ENCODE assay signal across 18 cellular contexts in the genomic region with DNA sequence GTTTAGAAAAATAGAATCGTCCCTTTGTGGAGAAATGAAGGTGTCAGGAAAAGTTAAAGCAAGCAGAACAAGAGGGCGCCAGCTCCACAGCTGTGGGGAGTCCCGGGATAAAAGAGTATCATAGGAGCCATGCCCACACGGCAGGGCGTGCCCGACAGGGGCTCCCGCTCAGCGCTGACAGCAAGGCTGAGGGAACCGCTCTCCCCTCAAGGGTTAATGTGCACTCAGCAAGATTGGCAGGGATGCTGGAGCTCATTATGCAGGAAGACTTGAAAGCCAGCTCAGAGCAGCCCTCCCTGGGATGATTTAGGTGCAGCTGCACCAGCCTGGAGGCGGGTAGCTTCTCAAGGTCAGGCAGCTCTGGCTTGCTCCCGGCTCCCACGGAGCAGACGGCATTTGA.
A peak's percentile ranks its signal among the peaks of the same experiment; 100 is the strongest.
DNase-seq lines count a peak whose midpoint lies in the region; ATAC-seq and TF ChIP-seq lines count a peak whose summit lies in the region.
"Had no signal": no experiment of that assay in that cellular context is flagged by ENCODE, and none has a peak within 500 bp of the region (broad histone marks: within the 10 kb centered on the region; RNA-seq: fewer than 3 reads in every experiment).

No MANE protein-coding gene starts in this region.

- no peak overlapping the region for H3K27ac ChIP-seq in HCT116 (ENCODE audit: low read depth, low read length)
- H3K27ac ChIP-seq in endodermal cell (ENCODE audit: low read depth, low read length): peak overlapping the region; percentile 91
- H3K27ac ChIP-seq: BLaER1 had no signal

- H3K4me2 ChIP-seq in HCT116 (ENCODE audit: low read length): no peak overlapping the region
- H3K4me2 ChIP-seq: BLaER1 had no signal

- 97 to 100% methylated on average over 5 to 13 of the region's 13 CpGs for WGBS in endodermal cell (ENCODE audit: insufficient coverage in 1 of 2, insufficient read length in 1 of 2), 2 experiments

- no peak overlapping the region for H2AFZ ChIP-seq in HCT116 (ENCODE audit: low read depth, low read length, poor library complexity, severe bottlenecking)

- no peaks in the 10 kb centered on the region for H4K20me1 ChIP-seq in HCT116 (ENCODE audit: insufficient read depth)
- H4K20me1 ChIP-seq: BLaER1 had no signal

- H3K36me3 Mint-ChIP-seq in endodermal cell (ENCODE audit: low read depth): no peaks in the 10 kb centered on the region
- H3K36me3 Mint-ChIP-seq: CD8-positive, alpha-beta memory T cell had no signal

- intact Hi-C loops in HCT116 (cut with micrococcal nuclease): no loop called here

- no peaks in the 10 kb centered on the region for H3K4me1 Mint-ChIP-seq in endodermal cell
- H3K4me1 Mint-ChIP-seq: CD8-positive, alpha-beta memory T cell had no signal

- H3K9me3 ChIP-seq in HCT116 (ENCODE audit: control insufficient read depth in 1 of 2, insufficient read depth in 1 of 2, low read depth in 1 of 2, low read length in 2 of 2): no peaks in the 10 kb centered on the region
- peaks cover 15% of the 10 kb centered on the region for H3K9me3 ChIP-seq in endodermal cell (ENCODE audit: control insufficient read depth, low read length)

- peaks cover 31% of the 10 kb centered on the region for H3K9me3 Mint-ChIP-seq in endodermal cell

- H3K4me1 ChIP-seq in HCT116 (ENCODE audit: control insufficient read depth in 1 of 2, insufficient read depth in 2 of 2, low read length in 2 of 2) (no peaks in the 10 kb centered on the region), endodermal cell (ENCODE audit: control insufficient read depth, insufficient read depth, low read length) (no peaks in the 10 kb centered on the region)

- no peaks in the 10 kb centered on the region for H3K79me2 ChIP-seq in HCT116 (ENCODE audit: insufficient read depth, low read length)

- no peak for TF ChIP-seq POLR2A in HCT116 (IDR thresholded peaks at IDR 0.05; ENCODE audit: borderline replicate concordance, extremely low read depth, insufficient read depth, insufficient read length)

- ATAC-seq in HCT116: peak; percentile 57; the same call in 1 of the 2 replicates
- no peak for ATAC-seq in GM21619 (IDR thresholded peaks at IDR 0.05; ENCODE audit: unreplicated experiment)

- RAD21 ChIA-PET in HCT116 (lab: Charles Lee; ENCODE audit: low non-redundant PET in 1 of 2, low total read pairs in 2 of 2, uncharacterized antibody in 2 of 2, unreplicated experiment in 2 of 2): no interaction called here

- H3K27me3 ChIP-seq in HCT116 (ENCODE audit: insufficient read depth, low read length): peaks cover 22% of the 10 kb centered on the region
- H3K27me3 ChIP-seq in endodermal cell (ENCODE audit: control insufficient read depth, insufficient read depth, low read length, poor library complexity, severe bottlenecking): no peaks in the 10 kb centered on the region
- H3K27me3 ChIP-seq: BLaER1 had no signal

- H3K9ac ChIP-seq in HCT116 (ENCODE audit: low read length): no peak overlapping the region
- no peak overlapping the region for H3K9ac ChIP-seq in endodermal cell (ENCODE audit: extremely low read depth, low read length, poor library complexity, severe bottlenecking)
- H3K9ac ChIP-seq: BLaER1 had no signal

- peak; percentile 28; the same call in 1 of the 2 replicates for TF ChIP-seq RAD21 in HCT116 (IDR thresholded peaks at IDR 0.05; ENCODE audit: low read depth)

- CTCF ChIA-PET in HCT116 (lab: Charles Lee): no interaction called here

- POLR2A ChIA-PET in HCT116 (lab: Charles Lee): no interaction called here

- H3K27me3 Mint-ChIP-seq in endodermal cell (ENCODE audit: insufficient read depth): no peaks in the 10 kb centered on the region
- H3K27me3 Mint-ChIP-seq: CD8-positive, alpha-beta memory T cell had no signal

- no peak for TF ChIP-seq CTCF in HCT116 (IDR thresholded peaks at IDR 0.05 in 2 of 3, conservative IDR thresholded peaks at IDR 0.05 in 1 of 3; ENCODE audit: borderline replicate concordance in 1 of 3, insufficient read depth in 1 of 3, low read depth in 2 of 3, low read length in 2 of 3)
- no peak for TF ChIP-seq CTCF in endodermal cell (conservative IDR thresholded peaks at IDR 0.05)

- H3K4me3 ChIP-seq in HCT116 (replicated peaks in 1 of 2; ENCODE audit: low read depth in 1 of 2, low read length in 2 of 2) (no peak overlapping the region), endodermal cell (ENCODE audit: low read length) (no peak overlapping the region)
- H3K4me3 ChIP-seq: BLaER1 had no signal

- no peaks in the 10 kb centered on the region for H3K36me3 ChIP-seq in HCT116 (ENCODE audit: control insufficient read depth in 1 of 2, insufficient read depth in 2 of 2, low read length in 2 of 2)
- H3K36me3 ChIP-seq in endodermal cell (ENCODE audit: control insufficient read depth, insufficient read depth, low read length): no peaks in the 10 kb centered on the region
- H3K36me3 ChIP-seq: BLaER1 had no signal

- no peak overlapping the region for H3K4me3 Mint-ChIP-seq in endodermal cell
- H3K4me3 Mint-ChIP-seq: CD8-positive, alpha-beta memory T cell had no signal

- BruUV-seq in HCT116 (replicated peaks; lab: Mats Ljungman, UMichigan): no TSS peak

- H3K9me2 ChIP-seq in HCT116 (ENCODE audit: insufficient read depth): no peaks in the 10 kb centered on the region

- DNase-seq in HCT116 (ENCODE audit: low read depth, low spot score) (no peak), NCI-H526 treated with DMSO at 0.1 percent for 48 hours (lab: John Stamatoyannopoulos, UW) (peak; percentile 85), endodermal cell (no peak), nucleus accumbens (lab: John Stamatoyannopoulos, UW) (peak in 34 of 56 donors; percentile 15 to 79 (median 49)), COR-L47 (lab: John Stamatoyannopoulos, UW) (no peak), NCI-H1417 (lab: John Stamatoyannopoulos, UW) (no peak)
- DNase-seq: CD8-positive, alpha-beta memory T cell; EL; IMR-90; Kasumi-1; MV-4-11; NCI-H1436 treated with DMSO at 0.1 percent for 48 hours; NCI-H2081; NCI-H345; NCI-H748 treated with DMSO at 0.1 percent for 48 hours; Right ventricle myocardium superior had no signal

- H3K27ac Mint-ChIP-seq in endodermal cell: no peak overlapping the region
- H3K27ac Mint-ChIP-seq: CD8-positive, alpha-beta memory T cell had no signal

TF ChIP-seq in HCT116, 20 proteins besides CTCF, POLR2A, EP300 and RAD21:
- no peak for TF ChIP-seq EGR1 (IDR thresholded peaks at IDR 0.05; ENCODE audit: low read depth)
- no peak for TF ChIP-seq MAX (IDR thresholded peaks at IDR 0.05)
- TF ChIP-seq SP1 (IDR thresholded peaks at IDR 0.05; ENCODE audit: low read depth): no peak
- TF ChIP-seq, protein P1, sequence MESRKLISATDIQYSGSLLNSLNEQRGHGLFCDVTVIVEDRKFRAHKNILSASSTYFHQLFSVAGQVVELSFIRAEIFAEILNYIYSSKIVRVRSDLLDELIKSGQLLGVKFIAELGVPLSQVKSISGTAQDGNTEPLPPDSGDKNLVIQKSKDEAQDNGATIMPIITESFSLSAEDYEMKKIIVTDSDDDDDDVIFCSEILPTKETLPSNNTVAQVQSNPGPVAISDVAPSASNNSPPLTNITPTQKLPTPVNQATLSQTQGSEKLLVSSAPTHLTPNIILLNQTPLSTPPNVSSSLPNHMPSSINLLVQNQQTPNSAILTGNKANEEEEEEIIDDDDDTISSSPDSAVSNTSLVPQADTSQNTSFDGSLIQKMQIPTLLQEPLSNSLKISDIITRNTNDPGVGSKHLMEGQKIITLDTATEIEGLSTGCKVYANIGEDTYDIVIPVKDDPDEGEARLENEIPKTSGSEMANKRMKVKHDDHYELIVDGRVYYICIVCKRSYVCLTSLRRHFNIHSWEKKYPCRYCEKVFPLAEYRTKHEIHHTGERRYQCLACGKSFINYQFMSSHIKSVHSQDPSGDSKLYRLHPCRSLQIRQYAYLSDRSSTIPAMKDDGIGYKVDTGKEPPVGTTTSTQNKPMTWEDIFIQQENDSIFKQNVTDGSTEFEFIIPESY (IDR thresholded peaks at IDR 0.05; ENCODE audit: extremely low read depth, insufficient replicate concordance, low read length): no peak

Comparison
In these comparisons a context has a peak if more than half of its experiments do, and no peak if none do; other contexts are left out.
1. DNase-seq: peak in NCI-H526 treated with DMSO at 0.1 percent for 48 hours (single experiment) and nucleus accumbens (34 of 56); none in HCT116 (single experiment), endodermal cell (single experiment), COR-L47 (single experiment) and NCI-H1417 (0 of 3).